8 cellular contexts compared by ENCODE assay signal in genomic region chr17:9924735-9925191, GRCh38. TPM values are rescaled to one million over a fixed set of nuclear protein-coding genes. Genes with fewer than 3 reads are reported as not detected.
DNase-seq lines count a peak whose midpoint lies in the region; ATAC-seq and TF ChIP-seq lines count a peak whose summit lies in the region.

No MANE protein-coding gene starts in this region.

- H3K4me1 ChIP-seq in RWPE2 (ENCODE audit: insufficient read depth, poor library complexity, severe bottlenecking) = no peaks in the 10 kb centered on the region
- no peaks in the 10 kb centered on the region for H3K4me1 ChIP-seq in colonic mucosa
- no peaks in the 10 kb centered on the region for H3K4me1 ChIP-seq in left lung
- peaks cover 0 to 5% (median 0%) of the 10 kb centered on the region in 4 donors for H3K4me1 ChIP-seq in tibial nerve

- intact Hi-C loops in CD14-positive monocyte (cut with micrococcal nuclease) (loop anchor here (5.0 kb wide), 2 partner anchors 303 to 688 kb away; no protein-coding TSS in a partner anchor), colonic mucosa (cut with DNase I) (loop anchor here (5.0 to 10.0 kb wide), 3 partner anchors 60 to 690 kb away; no protein-coding TSS in a partner anchor), left lung (cut with DNase I) (loop anchor here in 1 of 2 donors (10.0 kb wide), 1 partner anchor 700 kb away; no protein-coding TSS in a partner anchor)

- H3K36me3 ChIP-seq in RWPE2 (ENCODE audit: low read depth) (no peaks in the 10 kb centered on the region), colonic mucosa (no peaks in the 10 kb centered on the region), left lung (peaks cover 0 to 63% of the 10 kb centered on the region in 2 donors), tibial nerve (peaks cover 0 to 72% (median 2%) of the 10 kb centered on the region in 3 donors)

- H3K27ac ChIP-seq in RWPE2 (ENCODE audit: poor library complexity, severe bottlenecking) (no peak overlapping the region), colonic mucosa (no peak overlapping the region), left lung (no peak overlapping the region), tibial nerve (peak overlapping the region in 1 of 4 donors; percentile 14)

- no peaks in the 10 kb centered on the region for H3K27me3 ChIP-seq in RWPE2 (ENCODE audit: insufficient read depth, poor library complexity, severe bottlenecking)
- H3K27me3 ChIP-seq in colonic mucosa = no peaks in the 10 kb centered on the region
- H3K27me3 ChIP-seq in left lung = peaks cover 0 to 7% of the 10 kb centered on the region in 2 donors
- no peaks in the 10 kb centered on the region for H3K27me3 ChIP-seq in tibial nerve

- peaks cover 66 to 81% of the 10 kb centered on the region in 2 donors for H3K36me3 Mint-ChIP-seq in CD14-positive monocyte

- peaks cover 0 to 2% (median 0%) of the 10 kb centered on the region in 7 donors for H3K9me3 Mint-ChIP-seq in CD14-positive monocyte

- ATAC-seq in GM18907 (IDR thresholded peaks at IDR 0.05; ENCODE audit: unreplicated experiment) (peak; percentile 78), RWPE2 (ENCODE audit: low read depth) (peak; percentile 75), left lung (peak; percentile 83)

- H3K4me3 Mint-ChIP-seq in CD14-positive monocyte = no peak overlapping the region

- H3K4me3 ChIP-seq in RWPE2 (ENCODE audit: severe bottlenecking) (no peak overlapping the region), colonic mucosa (no peak overlapping the region), left lung (no peak overlapping the region), tibial nerve (no peak overlapping the region)

- no peak overlapping the region for H3K9ac ChIP-seq in colonic mucosa (ENCODE audit: low read depth in 2 of 2, low read length in 2 of 2)

- DNase-seq in CD14-positive monocyte (ENCODE audit: low spot score) = peak; percentile 33
- peak; percentile 57 for DNase-seq in LHCN-M2 (ENCODE audit: low read depth)
- DNase-seq in RWPE2 (ENCODE audit: low spot score) = no peak
- no peak for DNase-seq in colonic mucosa
- DNase-seq in left lung = no peak
- peak in 1 of 2 donors; percentile 58 for DNase-seq in tibial nerve (ENCODE audit: low spot score in 2 of 2)
- no peak for DNase-seq in activated CD4-positive, CD25-positive, alpha-beta regulatory T cell (lab: John Stamatoyannopoulos, UW)

- WGBS in tibial nerve, 2 donors = 7 to 19% methylated on average over 5 to 6 of the region's 6 CpGs

- H3K9me3 ChIP-seq in RWPE2 (ENCODE audit: severe bottlenecking) (no peaks in the 10 kb centered on the region), colonic mucosa (no peaks in the 10 kb centered on the region), left lung (no peaks in the 10 kb centered on the region), tibial nerve (no peaks in the 10 kb centered on the region)

- TF ChIP-seq CTCF in CD14-positive monocyte (IDR thresholded peaks at IDR 0.05) (peak; percentile 85), RWPE2 (IDR thresholded peaks at IDR 0.05; ENCODE audit: poor library complexity, severe bottlenecking) (peak; percentile 84), colonic mucosa (IDR thresholded peaks at IDR 0.05) (peak; percentile 71), left lung (IDR thresholded peaks at IDR 0.05) (peak; percentile 78 to 86), tibial nerve (IDR thresholded peaks at IDR 0.05) (peak; percentile 76 to 92 (median 84))

- peaks cover 0 to 2% (median 2%) of the 10 kb centered on the region in 3 donors for H3K27me3 Mint-ChIP-seq in CD14-positive monocyte (ENCODE audit: low read depth in 3 of 3)

- TF ChIP-seq POLR2A in tibial nerve (IDR thresholded peaks at IDR 0.05) = no peak

- H3K4me1 Mint-ChIP-seq in CD14-positive monocyte = no peaks in the 10 kb centered on the region

- peak in 1 of 2 donors; percentile 30 for TF ChIP-seq EP300 in tibial nerve (IDR thresholded peaks at IDR 0.05)

- peak overlapping the region; percentile 32 to 88 (median 64) for H3K27ac Mint-ChIP-seq in CD14-positive monocyte

RNA-seq across cellular contexts. Expression of gene RCVRN, which starts 19.7 kb away (rescaled TPM):
- polyA plus RNA-seq in CD14-positive monocyte = not detected
- total RNA-seq in LHCN-M2 (2014; rRNA removed) (not detected in 2 replicates), colonic mucosa (not detected), left lung (under 1 TPM; 0.47 to 0.50 TPM), tibial nerve (not detected)
- not detected for polyA plus RNA-seq in LHCN-M2 (2012)

Comparison
In these comparisons a context has a peak if more than half of its experiments do, and no peak if none do; other contexts are left out.
1. DNase-seq: peak in CD14-positive monocyte (single experiment) and LHCN-M2 (single experiment); none in RWPE2 (single experiment), colonic mucosa (single experiment), left lung (0 of 2) and activated CD4-positive, CD25-positive, alpha-beta regulatory T cell (0 of 4).
2. Peak in every context shown above with its lines, with median percentiles within 50 percentile points of each other: CTCF ChIP-seq and ATAC-seq.